In the genomic region with DNA sequence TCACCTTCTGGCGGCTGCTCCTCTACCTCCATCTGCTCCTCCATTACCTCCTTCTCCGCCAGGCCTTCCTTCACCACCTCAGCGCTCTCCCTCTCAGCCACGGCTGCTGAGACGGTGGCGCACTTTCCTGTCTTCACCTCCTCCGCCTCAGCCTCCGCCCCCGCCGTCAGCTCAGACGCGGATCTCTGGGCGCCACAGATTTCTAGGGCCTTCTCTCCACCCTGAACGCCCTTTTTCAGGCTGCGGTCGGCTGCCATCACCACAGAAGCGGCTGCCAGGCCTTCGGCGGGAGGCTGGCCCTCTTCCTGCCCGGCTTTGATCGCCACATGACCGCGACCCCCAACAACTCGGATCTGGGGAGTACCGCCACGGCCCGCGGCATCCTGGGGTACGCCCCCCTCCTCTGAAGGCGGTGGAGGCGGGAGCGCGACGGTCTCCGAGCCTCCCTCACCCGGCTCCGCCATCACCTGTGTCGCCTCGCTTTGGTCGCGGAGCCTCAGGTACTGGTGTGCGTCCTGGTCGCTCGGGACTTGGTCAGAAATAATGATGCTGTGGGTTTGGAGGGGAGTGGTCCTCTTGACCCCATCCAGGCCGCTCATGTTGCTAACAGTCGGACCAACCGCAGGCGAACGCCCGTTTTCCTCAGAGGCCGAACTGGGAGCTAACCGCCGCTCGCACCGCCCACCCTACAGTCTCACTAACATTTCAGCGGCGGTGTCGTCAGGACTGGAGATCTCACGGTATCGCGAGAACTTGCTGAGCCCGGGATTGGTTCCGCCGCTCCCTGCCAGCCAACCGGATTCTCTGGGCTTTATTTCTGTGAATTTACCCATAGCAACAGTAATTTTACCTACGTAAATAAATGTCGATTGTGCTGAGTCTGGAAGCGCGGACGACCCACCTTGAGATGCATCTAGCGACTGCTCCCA, we compare ENCODE assay signal across 8 cellular contexts. TPM values are rescaled to one million over a fixed set of nuclear protein-coding genes. Genes with fewer than 3 reads are reported as not detected.
DNase-seq lines count a peak whose midpoint lies in the region; ATAC-seq, FAIRE-seq and TF ChIP-seq lines count a peak whose summit lies in the region.

A gene (minus strand): TSS at position 699 of the 929 bp plus-strand sequence. CDS start 100 bp downstream, at position 599.

- peak; percentile 59 for TF ChIP-seq CTCF in HepG2 (CRISPR knock-in tag; IDR thresholded peaks at IDR 0.05)

- TF ChIP-seq EP300 in HepG2 (IDR thresholded peaks at IDR 0.05; ENCODE audit: low read depth in 2 of 2, low read length in 2 of 2) (peak in 1 of 2 experiments; percentile 73; a peak in 2 of 4 replicates), HepG2 (CRISPR knock-in tag; IDR thresholded peaks at IDR 0.05; ENCODE audit: borderline replicate concordance) (no peak)

- H3K9ac ChIP-seq in HepG2 (ENCODE audit: insufficient read depth, low read depth, low read length): peak within 1 kb of the TSS; percentile 97

- H3K9me3 ChIP-seq in HepG2 (ENCODE audit: low read length): no peaks in the 10 kb centered on the region

- CTCF ChIA-PET in HepG2 (lab: Yijun Ruan, JAX; ENCODE audit: low intra/inter-chr PET ratio, low total read pairs): interaction anchor here (1.1 kb wide), 1 partner anchor 11 kb away, joined by 3 read pairs; no protein-coding TSS in a partner anchor

- H3K36me3 ChIP-seq in HepG2 (replicated peaks in 1 of 2; ENCODE audit: control insufficient read depth in 1 of 2, insufficient read depth in 2 of 2, low read length in 2 of 2): no peaks in the 10 kb centered on the region

- H3K4me1 ChIP-seq in HepG2 (ENCODE audit: insufficient read depth, low read length): peaks cover 49% of the 10 kb centered on the region

- H3K4me2 ChIP-seq in HepG2 (ENCODE audit: low read depth, low read length): peak within 1 kb of the TSS; percentile 90

- H3K27ac ChIP-seq in HepG2 (ENCODE audit: extremely low read length, insufficient read depth, low read length): peak within 1 kb of the TSS; percentile 87

- H2AFZ ChIP-seq in HepG2 (ENCODE audit: low read length): peak within 1 kb of the TSS; percentile 89

- H3K4me3 ChIP-seq in HepG2 (replicated peaks in 1 of 3; ENCODE audit: insufficient read depth in 1 of 3, low read depth in 2 of 3, low read length in 3 of 3): peak within 1 kb of the TSS; percentile 82 to 97 (median 87)

- intact Hi-C loops in HepG2 (cut with micrococcal nuclease; ENCODE audit: unreplicated experiment): loop anchor here (1.0 to 10.0 kb wide), 5 partner anchors 11 to 353 kb away; a partner anchor contains a TSS

- POLR2A ChIA-PET in HepG2 (lab: Yijun Ruan, JAX): interaction anchor here (0.6 to 3.0 kb wide), 14 partner anchors 9 to 337 kb away, joined by 3 to 35 read pairs (median 4); a partner anchor contains a TSS

- peaks cover 35% of the 10 kb centered on the region for H4K20me1 ChIP-seq in HepG2 (ENCODE audit: insufficient read depth, low read length)

- ATAC-seq in GM19397 (IDR thresholded peaks at IDR 0.05; ENCODE audit: unreplicated experiment) (peak; percentile 95), HG03571 (IDR thresholded peaks at IDR 0.05; ENCODE audit: unreplicated experiment) (peak; percentile 93), HepG2 (peak; percentile 96)

- in situ Hi-C loops in HepG2 (cut with HindIII; ENCODE audit: extremely low pct_ligation_motif_present, low pct_unique_long_range_greater_than_20kb): loop anchor here (10.0 to 25.0 kb wide), 3 partner anchors 255 to 383 kb away; a partner anchor contains a TSS

- H3K27me3 ChIP-seq in HepG2 (ENCODE audit: control insufficient read depth in 1 of 2, insufficient read depth in 2 of 2, low read length in 2 of 2): no peaks in the 10 kb centered on the region; a peak in 1 of 5 replicates

- TSS peak; percentile 67 for BruUV-seq in HepG2 (replicated peaks; lab: Mats Ljungman, UMichigan)

- peak; percentile 28; the same call in 1 of the 2 replicates for TF ChIP-seq RAD21 in HepG2 (CRISPR knock-in tag; IDR thresholded peaks at IDR 0.05)

- peak; percentile 95 to 96 for TF ChIP-seq POLR2A in HepG2 (IDR thresholded peaks at IDR 0.05; ENCODE audit: insufficient read depth in 1 of 2, low read depth in 2 of 2, low read length in 2 of 2)

- WGBS in HepG2 (ENCODE audit: low lambda C conversion rate): under 1% methylated on average over 69 of the region's 71 CpGs

- DNase-seq in CD1c-positive myeloid dendritic cell (ENCODE audit: extremely low spot score) (peak; percentile 99), NCI-H82 (lab: John Stamatoyannopoulos, UW) (peak; percentile 99), dermis microvascular lymphatic vessel endothelial cell (ENCODE audit: low read depth in 2 of 2) (peak; percentile 95 to 98), HepG2 (ENCODE audit: low spot score) (peak; percentile 97)
- peak; percentile 92 to 94 for DNase-seq in activated CD4-positive, alpha-beta T cell treated with anti-CD3 and anti-CD28 coated beads, Interleukin-2, amount 50 U/mL, for 48 hours
- peak; percentile 90 for DNase-seq in stimulated activated CD4-positive, alpha-beta T cell treated with anti-CD3 and anti-CD28 coated beads, Interleukin-4, amount 100 ng/mL, for 1 hour

- FAIRE-seq in HepG2 (lab: Jason Lieb, UNC): peak; percentile 81

- H3K79me2 ChIP-seq in HepG2 (ENCODE audit: insufficient read depth, low read length): peaks cover 43% of the 10 kb centered on the region

TF ChIP-seq in HepG2, 621 proteins besides CTCF, POLR2A, EP300 and RAD21 (continues in another document):
- TF ChIP-seq, protein P1, sequence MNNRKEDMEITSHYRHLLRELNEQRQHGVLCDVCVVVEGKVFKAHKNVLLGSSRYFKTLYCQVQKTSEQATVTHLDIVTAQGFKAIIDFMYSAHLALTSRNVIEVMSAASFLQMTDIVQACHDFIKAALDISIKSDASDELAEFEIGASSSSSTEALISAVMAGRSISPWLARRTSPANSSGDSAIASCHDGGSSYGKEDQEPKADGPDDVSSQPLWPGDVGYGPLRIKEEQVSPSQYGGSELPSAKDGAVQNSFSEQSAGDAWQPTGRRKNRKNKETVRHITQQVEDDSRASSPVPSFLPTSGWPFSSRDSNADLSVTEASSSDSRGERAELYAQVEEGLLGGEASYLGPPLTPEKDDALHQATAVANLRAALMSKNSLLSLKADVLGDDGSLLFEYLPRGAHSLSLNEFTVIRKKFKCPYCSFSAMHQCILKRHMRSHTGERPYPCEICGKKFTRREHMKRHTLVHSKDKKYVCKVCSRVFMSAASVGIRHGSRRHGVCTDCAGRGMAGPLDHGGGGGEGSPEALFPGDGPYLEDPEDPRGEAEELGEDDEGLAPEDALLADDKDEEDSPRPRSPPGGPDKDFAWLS (CRISPR knock-in tag; IDR thresholded peaks at IDR 0.05; ENCODE audit: borderline replicate concordance): peak; percentile 81; the same call in 1 of the 2 replicates
- TF ChIP-seq ISL2 (CRISPR knock-in tag; IDR thresholded peaks at IDR 0.05) (peak; percentile 58), ZNF530 (CRISPR knock-in tag; IDR thresholded peaks at IDR 0.05; ENCODE audit: low read depth) (no peak)
- TF ChIP-seq, protein P2, sequence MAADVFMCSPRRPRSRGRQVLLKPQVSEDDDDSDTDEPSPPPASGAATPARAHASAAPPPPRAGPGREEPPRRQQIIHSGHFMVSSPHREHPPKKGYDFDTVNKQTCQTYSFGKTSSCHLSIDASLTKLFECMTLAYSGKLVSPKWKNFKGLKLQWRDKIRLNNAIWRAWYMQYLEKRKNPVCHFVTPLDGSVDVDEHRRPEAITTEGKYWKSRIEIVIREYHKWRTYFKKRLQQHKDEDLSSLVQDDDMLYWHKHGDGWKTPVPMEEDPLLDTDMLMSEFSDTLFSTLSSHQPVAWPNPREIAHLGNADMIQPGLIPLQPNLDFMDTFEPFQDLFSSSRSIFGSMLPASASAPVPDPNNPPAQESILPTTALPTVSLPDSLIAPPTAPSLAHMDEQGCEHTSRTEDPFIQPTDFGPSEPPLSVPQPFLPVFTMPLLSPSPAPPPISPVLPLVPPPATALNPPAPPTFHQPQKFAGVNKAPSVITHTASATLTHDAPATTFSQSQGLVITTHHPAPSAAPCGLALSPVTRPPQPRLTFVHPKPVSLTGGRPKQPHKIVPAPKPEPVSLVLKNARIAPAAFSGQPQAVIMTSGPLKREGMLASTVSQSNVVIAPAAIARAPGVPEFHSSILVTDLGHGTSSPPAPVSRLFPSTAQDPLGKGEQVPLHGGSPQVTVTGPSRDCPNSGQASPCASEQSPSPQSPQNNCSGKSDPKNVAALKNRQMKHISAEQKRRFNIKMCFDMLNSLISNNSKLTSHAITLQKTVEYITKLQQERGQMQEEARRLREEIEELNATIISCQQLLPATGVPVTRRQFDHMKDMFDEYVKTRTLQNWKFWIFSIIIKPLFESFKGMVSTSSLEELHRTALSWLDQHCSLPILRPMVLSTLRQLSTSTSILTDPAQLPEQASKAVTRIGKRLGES (CRISPR knock-in tag; IDR thresholded peaks at IDR 0.05; ENCODE audit: borderline replicate concordance): no peak

RNA-seq across cellular contexts. Expression of the gene that starts here (rescaled TPM):
- 54.9 and 65.7 TPM in 2 replicates for total RNA-seq in dermis microvascular lymphatic vessel endothelial cell
- total RNA-seq in HepG2 (2016; rRNA removed; fragmentation: Illumina TruSeq; extraction: Trizol): 93.0 and 102 TPM in 2 replicates
- 6.2 and 7.3 TPM in 2 replicates for total RNA-seq in HepG2 (2016; cell fraction: cytosol; rRNA removed; fragmentation: Illumina TruSeq; extraction: Trizol; ENCODE audit: low read depth)
- 86.9 and 96.9 TPM in 2 replicates for total RNA-seq in HepG2 (2016; cell fraction: insoluble cytoplasmic fraction; rRNA removed; fragmentation: Illumina TruSeq; extraction: Trizol)
- 27.1 and 29.7 TPM in 2 replicates for total RNA-seq in HepG2 (2016; cell fraction: membrane; rRNA removed; fragmentation: Illumina TruSeq; extraction: Trizol)
- 43.2 and 44.5 TPM in 2 replicates for total RNA-seq in HepG2 (2016; cell fraction: nucleus; rRNA removed; fragmentation: Illumina TruSeq; extraction: Trizol)
- 28.3 and 33.0 TPM in 2 replicates for polyA plus RNA-seq in HepG2 (2011; rRNA removed)
- polyA plus RNA-seq in HepG2 (2011; cell fraction: cytosol; rRNA removed): 20.4 and 29.5 TPM in 2 replicates
- 10.7 and 13.8 TPM in 2 replicates for polyA plus RNA-seq in HepG2 (2011; cell fraction: nucleus; rRNA removed)
- polyA plus RNA-seq in HepG2 (2012): 34.7 and 37.0 TPM in 2 replicates
- 3.1 and 3.8 TPM in 2 replicates for polyA plus RNA-seq in HepG2 (2016; cell fraction: cytosol; fragmentation: Illumina TruSeq; extraction: Trizol; ENCODE audit: low read depth)
- polyA plus RNA-seq in HepG2 (2016; cell fraction: insoluble cytoplasmic fraction; fragmentation: Illumina TruSeq; extraction: Trizol; ENCODE audit: low read depth): 70.1 and 81.8 TPM in 2 replicates
- 12.6 and 14.3 TPM in 2 replicates for polyA plus RNA-seq in HepG2 (2016; cell fraction: membrane; fragmentation: Illumina TruSeq; extraction: Trizol; ENCODE audit: low read depth)
- polyA plus RNA-seq in HepG2 (2016; cell fraction: nucleus; fragmentation: Illumina TruSeq; extraction: Trizol; ENCODE audit: insufficient read depth, low read depth): 43.9 and 44.2 TPM in 2 replicates
- polyA minus RNA-seq in HepG2 (2011; rRNA and poly(A)+ RNA removed; ENCODE audit: low replicate concordance): 96.9 and 99.6 TPM in 2 replicates
- polyA minus RNA-seq in HepG2 (2011; cell fraction: cytosol; rRNA and poly(A)+ RNA removed): 45.5 and 51.8 TPM in 2 replicates
- polyA minus RNA-seq in HepG2 (2011; cell fraction: nucleus; rRNA and poly(A)+ RNA removed): 24.7 and 35.2 TPM in 2 replicates

Comparison
In these comparisons a context has a peak if more than half of its experiments do, and no peak if none do; other contexts are left out.
1. Peak in every context shown above with its lines: DNase-seq, ATAC-seq, H3K4me3 ChIP-seq and H3K27ac ChIP-seq.